Comparison of ENCODE assay signal across 18 cellular contexts in the genomic region with DNA sequence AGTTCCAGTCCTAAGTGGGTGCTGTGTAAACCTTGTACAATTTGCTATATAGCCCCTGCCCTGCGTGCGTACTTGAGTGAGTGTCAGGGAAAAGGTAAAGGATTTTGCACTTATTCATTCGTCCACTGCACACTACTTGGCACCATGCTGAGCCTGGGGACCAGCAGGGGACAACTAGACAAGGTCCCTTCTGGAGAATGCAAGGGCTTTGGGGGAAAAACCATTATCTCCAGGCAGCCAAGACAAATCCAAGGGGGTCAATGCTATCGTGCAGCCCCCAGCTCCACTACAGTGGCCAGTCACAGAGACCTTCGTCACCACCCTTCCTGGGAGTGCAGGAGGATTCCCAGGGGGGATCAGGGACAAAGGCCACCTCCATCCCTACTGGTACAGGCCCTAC. TPM values are rescaled to one million over a fixed set of nuclear protein-coding genes. Genes with fewer than 3 reads are reported as not detected.
DNase-seq lines count a peak whose midpoint lies in the region; TF ChIP-seq lines count a peak whose summit lies in the region.
"Had no signal": no experiment of that assay in that cellular context is flagged by ENCODE, and none has a peak within 500 bp of the region (broad histone marks: within the 10 kb centered on the region; RNA-seq: fewer than 3 reads in every experiment).

No MANE protein-coding gene starts in this region.

- no peak overlapping the region for H2AFZ ChIP-seq in osteoblast (ENCODE audit: low read length)

- H3K4me1 ChIP-seq in osteoblast (ENCODE audit: insufficient read depth, low read length) (no peaks in the 10 kb centered on the region), vagina (peaks cover 52% of the 10 kb centered on the region)
- H3K4me1 ChIP-seq: A549 had no signal

- H3K36me3 ChIP-seq in WERI-Rb-1 (no peaks in the 10 kb centered on the region), osteoblast (ENCODE audit: insufficient read depth, low read length) (no peaks in the 10 kb centered on the region), vagina (no peaks in the 10 kb centered on the region)

- H3K27me3 ChIP-seq in WERI-Rb-1 (ENCODE audit: insufficient read depth, low read depth, severe bottlenecking) (no peaks in the 10 kb centered on the region), osteoblast (ENCODE audit: insufficient read depth, low read length) (peaks cover 60% of the 10 kb centered on the region), vagina (no peaks in the 10 kb centered on the region)

- no peak for TF ChIP-seq POLR2A in vagina (IDR thresholded peaks at IDR 0.05)

- H4K20me1 ChIP-seq in osteoblast (ENCODE audit: insufficient read depth, low read length): no peaks in the 10 kb centered on the region

- DNase-seq in activated effector memory CD4-positive, alpha-beta T cell treated with anti-CD3 and anti-CD28 coated beads, Interleukin-2, amount 50 U/mL, for 16 hours: peak; percentile 14
- no peak for DNase-seq in activated effector memory CD4-positive, alpha-beta T cell treated with Interleukin-2 at 50 U/mL for 16 hours
- DNase-seq in WERI-Rb-1: peak; percentile 4
- peak; percentile 60 for DNase-seq in osteoblast (ENCODE audit: insufficient read length, low spot score, missing footprints)
- no peak for DNase-seq in vagina (ENCODE audit: extremely low spot score in 2 of 2)
- DNase-seq in stimulated activated CD4-positive, alpha-beta T cell treated with anti-CD3 and anti-CD28 coated beads, Interleukin-4, amount 100 ng/mL, for 4 hours: no peak
- no peak for DNase-seq in globus pallidus (ENCODE audit: low spot score)
- DNase-seq: AML-193; CD4-positive, alpha-beta T cell; DMS153; DMS79; GDM1; GOT3; H9 had no signal

- peaks cover 3% of the 10 kb centered on the region for H3K9me3 ChIP-seq in WERI-Rb-1 (ENCODE audit: severe bottlenecking)
- H3K9me3 ChIP-seq in osteoblast (ENCODE audit: low read depth, low read length): no peaks in the 10 kb centered on the region
- H3K9me3 ChIP-seq in vagina: no peaks in the 10 kb centered on the region
- H3K9me3 ChIP-seq: A549 had no signal

- H3K4me3 ChIP-seq in WERI-Rb-1 (ENCODE audit: low read depth, low read length) (no peak overlapping the region), osteoblast (ENCODE audit: insufficient read depth, low read length) (no peak overlapping the region), vagina (no peak overlapping the region)
- H3K4me3 ChIP-seq: A549 had no signal

- H3K79me2 ChIP-seq in osteoblast (ENCODE audit: insufficient read depth, low read length): no peaks in the 10 kb centered on the region

- intact Hi-C loops in vagina (cut with DNase I): no loop called here

- H3K4me2 ChIP-seq in osteoblast (ENCODE audit: insufficient read depth, low read length): no peak overlapping the region
- H3K4me2 ChIP-seq: A549 had no signal

- H3K27ac ChIP-seq in WERI-Rb-1 (no peak overlapping the region), osteoblast (ENCODE audit: low read depth, low read length) (no peak overlapping the region), vagina (peak overlapping the region; percentile 97)
- H3K27ac ChIP-seq: 22Rv1, A549, C4-2B had no signal

- TF ChIP-seq CTCF in WERI-Rb-1 (IDR thresholded peaks at IDR 0.05; ENCODE audit: low read depth, low read length) (no peak), osteoblast (IDR thresholded peaks at IDR 0.05; ENCODE audit: extremely low read depth, low read depth, low read length) (no peak), vagina (IDR thresholded peaks at IDR 0.05) (no peak)

RNA-seq across cellular contexts. Expression of a gene that starts 39.7 kb away (rescaled TPM):
- total RNA-seq in osteoblast (under 0.01 TPM in 1 of 2 replicates, not detected in the other), vagina (0.49 TPM)
- total RNA-seq: H9, HT-29 had no signal

Comparison
In these comparisons a context has a peak if more than half of its experiments do, and no peak if none do; other contexts are left out.
1. DNase-seq: peak in activated effector memory CD4-positive, alpha-beta T cell treated with anti-CD3 and anti-CD28 coated beads, Interleukin-2, amount 50 U/mL, for 16 hours (single experiment), WERI-Rb-1 (single experiment) and osteoblast (single experiment); none in activated effector memory CD4-positive, alpha-beta T cell treated with Interleukin-2 at 50 U/mL for 16 hours (single experiment), vagina (0 of 2), stimulated activated CD4-positive, alpha-beta T cell treated with anti-CD3 and anti-CD28 coated beads, Interleukin-4, amount 100 ng/mL, for 4 hours (0 of 2) and globus pallidus (single experiment).